In genomic region chr11:65525659-65526480, GRCh38 we compare ENCODE assay signal across 8 cellular contexts. TPM values are rescaled to one million over a fixed set of nuclear protein-coding genes. Genes with fewer than 3 reads are reported as not detected.
A peak's percentile ranks its signal among the peaks of the same experiment; 100 is the strongest.
DNase-seq lines count a peak whose midpoint lies in the region; ATAC-seq, FAIRE-seq and TF ChIP-seq lines count a peak whose summit lies in the region.

No MANE protein-coding gene starts in this region.

- no peaks in the 10 kb centered on the region for H3K9me3 ChIP-seq in subcutaneous abdominal adipose tissue (ENCODE audit: control insufficient read depth in 5 of 5, low read length in 5 of 5)

- peak overlapping the region; percentile 71 to 94 (median 88) for H3K9ac ChIP-seq in subcutaneous abdominal adipose tissue (ENCODE audit: low read length in 5 of 5)

- DNase-seq in activated naive CD8-positive, alpha-beta T cell treated with anti-CD3 and anti-CD28 coated beads, Interleukin-2, amount 50 U/mL, for 24 hours, result no peak
- DNase-seq in kidney epithelial cell (ENCODE audit: low read depth), result no peak
- no peak for DNase-seq in frontal cortex (ENCODE audit: low spot score in 2 of 2)
- DNase-seq in NCI-H526 (lab: John Stamatoyannopoulos, UW), result no peak
- DNase-seq in activated effector memory CD4-positive, alpha-beta T cell treated with Interleukin-2 at 50 U/mL for 16 hours, result no peak

- ATAC-seq in HG03066 (IDR thresholded peaks at IDR 0.05; ENCODE audit: low read depth, unreplicated experiment) (peak; percentile 17), GM18517 (IDR thresholded peaks at IDR 0.05; ENCODE audit: unreplicated experiment) (no peak)
- no peak for ATAC-seq in activated naive CD8-positive, alpha-beta T cell treated with anti-CD3 and anti-CD28 coated beads, Interleukin-2, amount 50 U/mL, for 24 hours

- peaks cover 13% of the 10 kb centered on the region for H3K36me3 Mint-ChIP-seq in activated naive CD8-positive, alpha-beta T cell treated with anti-CD3 and anti-CD28 coated beads, Interleukin-2, amount 50 U/mL, for 24 hours (ENCODE audit: low read depth)

- TF ChIP-seq CTCF in kidney epithelial cell (IDR thresholded peaks at IDR 0.05; ENCODE audit: insufficient read depth, low read length, poor library complexity, severe bottlenecking), result no peak

- peak overlapping the region; percentile 75 for H3K27ac ChIP-seq in subcutaneous abdominal adipose tissue (ENCODE audit: low read depth, low read length)

- no peak for FAIRE-seq in frontal cortex (lab: Jason Lieb, UNC)

- no peaks in the 10 kb centered on the region for H3K9me3 Mint-ChIP-seq in activated naive CD8-positive, alpha-beta T cell treated with anti-CD3 and anti-CD28 coated beads, Interleukin-2, amount 50 U/mL, for 24 hours

- H3K36me3 ChIP-seq in kidney epithelial cell (ENCODE audit: control insufficient read depth, insufficient read depth, low read length) (peaks cover 5% of the 10 kb centered on the region), subcutaneous abdominal adipose tissue (ENCODE audit: control insufficient read depth in 5 of 5, insufficient read depth in 5 of 5, low read length in 5 of 5) (peaks cover 0 to 38% (median 33%) of the 10 kb centered on the region in 5 donors)

- peak overlapping the region; percentile 96 for H3K4me3 ChIP-seq in kidney epithelial cell (ENCODE audit: low read depth, low read length)
- H3K4me3 ChIP-seq in subcutaneous abdominal adipose tissue (ENCODE audit: low read depth in 1 of 5, low read length in 5 of 5), result peak overlapping the region; percentile 67 to 91 (median 82)

- H3K27me3 ChIP-seq in kidney epithelial cell (ENCODE audit: control insufficient read depth, insufficient read depth, low read length) (no peaks in the 10 kb centered on the region), subcutaneous abdominal adipose tissue (ENCODE audit: control insufficient read depth in 5 of 5, insufficient read depth in 4 of 5, low read length in 5 of 5) (no peaks in the 10 kb centered on the region)

- H3K4me1 ChIP-seq in subcutaneous abdominal adipose tissue (ENCODE audit: control insufficient read depth in 5 of 5, insufficient read depth in 5 of 5, low read length in 5 of 5), result peaks cover 5 to 29% (median 23%) of the 10 kb centered on the region in 5 donors

- peak overlapping the region; percentile 73 for H3K27ac Mint-ChIP-seq in activated naive CD8-positive, alpha-beta T cell treated with anti-CD3 and anti-CD28 coated beads, Interleukin-2, amount 50 U/mL, for 24 hours

- peak overlapping the region; percentile 87 for H3K4me3 Mint-ChIP-seq in activated naive CD8-positive, alpha-beta T cell treated with anti-CD3 and anti-CD28 coated beads, Interleukin-2, amount 50 U/mL, for 24 hours

- peaks cover 50% of the 10 kb centered on the region for H3K4me1 Mint-ChIP-seq in activated naive CD8-positive, alpha-beta T cell treated with anti-CD3 and anti-CD28 coated beads, Interleukin-2, amount 50 U/mL, for 24 hours

- H3K27me3 Mint-ChIP-seq in activated naive CD8-positive, alpha-beta T cell treated with anti-CD3 and anti-CD28 coated beads, Interleukin-2, amount 50 U/mL, for 24 hours, result no peaks in the 10 kb centered on the region

RNA-seq across cellular contexts. Expression of gene SCYL1, which starts 1.0 kb away (rescaled TPM):
- total RNA-seq in kidney epithelial cell, result 116 and 121 TPM in 2 replicates
- total RNA-seq in frontal cortex, result 39.1 TPM

RNA-seq across cellular contexts. Expression of gene MALAT1, which starts 27.0 kb away (rescaled TPM):
- total RNA-seq in kidney epithelial cell (1,605 and 1,895 TPM in 2 replicates), frontal cortex (6,549 TPM)

RNA-seq across cellular contexts. Expression of gene LTBP3, which starts 32.3 kb away (rescaled TPM):
- 116 and 122 TPM in 2 replicates for total RNA-seq in kidney epithelial cell
- total RNA-seq in frontal cortex, result 17.5 TPM

RNA-seq across cellular contexts. Expression of gene ZNRD2, which starts 44.4 kb away (rescaled TPM):
- total RNA-seq in kidney epithelial cell, result 67.3 and 91.6 TPM in 2 replicates
- 15.9 TPM for total RNA-seq in frontal cortex

RNA-seq across cellular contexts. Expression of gene FAM89B, which starts 46.5 kb away (rescaled TPM):
- total RNA-seq in kidney epithelial cell (63.9 and 68.5 TPM in 2 replicates), frontal cortex (19.6 TPM)
